Comparison of ENCODE assay signal across 18 cellular contexts in genomic region chr1:96414598-96414997, GRCh38.
DNase-seq lines count a peak whose midpoint lies in the region; ATAC-seq, FAIRE-seq and TF ChIP-seq lines count a peak whose summit lies in the region.
"Had no signal": no experiment of that assay in that cellular context is flagged by ENCODE, and none has a peak within 500 bp of the region (broad histone marks: within the 10 kb centered on the region; RNA-seq: fewer than 3 reads in every experiment).

No MANE protein-coding gene starts in this region.

- TF ChIP-seq CTCF in kidney (IDR thresholded peaks at IDR 0.05; ENCODE audit: borderline replicate concordance, extremely low read depth, insufficient read depth), result no peak

- no peak for FAIRE-seq in kidney (lab: Jason Lieb, UNC)
- FAIRE-seq: GM12891, GM18507 had no signal

- intact Hi-C loops in left ventricle myocardium superior (cut with micrococcal nuclease) (no loop called here), cardiac septum (cut with DNase I) (no loop called here), kidney (cut with DNase I) (no loop called here)

- H3K9ac ChIP-seq in kidney (ENCODE audit: low read length in 2 of 2), result no peak overlapping the region

- ATAC-seq in left ventricle myocardium superior, result peak; percentile 26
- ATAC-seq: GM23338, HCT116 had no signal

- no peaks in the 10 kb centered on the region for H3K36me3 ChIP-seq in kidney (ENCODE audit: control insufficient read depth in 1 of 2, insufficient read depth in 2 of 2, low read length in 2 of 2)

- H3K27ac ChIP-seq in kidney (ENCODE audit: low read depth in 2 of 2, low read length in 2 of 2), result no peak overlapping the region

- DNase-seq in left ventricle myocardium superior (no peak), cardiac septum (ENCODE audit: low spot score) (no peak), NCI-H524 treated with DMSO at 0.1 percent for 48 hours (lab: John Stamatoyannopoulos, UW) (peak; percentile 9), kidney (peak; percentile 39), myocyte (ENCODE audit: low read depth) (peak; percentile 7), NCI-H2107 (lab: John Stamatoyannopoulos, UW) (no peak), DMS153 (lab: John Stamatoyannopoulos, UW) (no peak), mesenteric fat pad (ENCODE audit: low spot score) (no peak)
- DNase-seq: C1 segment of cervical spinal cord; Calu3; CD4-positive, alpha-beta memory T cell; DMS79; GF-D8; H9 had no signal

- no peaks in the 10 kb centered on the region for H3K9me3 ChIP-seq in kidney (ENCODE audit: control insufficient read depth in 1 of 2, low read length in 2 of 2)

- no peak overlapping the region for H3K4me3 ChIP-seq in kidney (ENCODE audit: low read length in 2 of 2)
- H3K4me3 ChIP-seq: GM23338 had no signal

- H3K4me1 ChIP-seq in kidney (ENCODE audit: control insufficient read depth in 1 of 2, insufficient read depth in 1 of 2, low read depth in 1 of 2, low read length in 2 of 2), result no peaks in the 10 kb centered on the region

Comparison
In these comparisons a context has a peak if more than half of its experiments do, and no peak if none do; other contexts are left out.
1. DNase-seq: peak in NCI-H524 treated with DMSO at 0.1 percent for 48 hours (single experiment), kidney (single experiment) and myocyte (single experiment); none in left ventricle myocardium superior (single experiment), cardiac septum (single experiment), NCI-H2107 (single experiment), DMS153 (single experiment) and mesenteric fat pad (single experiment).